Comparison of ENCODE assay signal across 1 cellular context in the genomic region with DNA sequence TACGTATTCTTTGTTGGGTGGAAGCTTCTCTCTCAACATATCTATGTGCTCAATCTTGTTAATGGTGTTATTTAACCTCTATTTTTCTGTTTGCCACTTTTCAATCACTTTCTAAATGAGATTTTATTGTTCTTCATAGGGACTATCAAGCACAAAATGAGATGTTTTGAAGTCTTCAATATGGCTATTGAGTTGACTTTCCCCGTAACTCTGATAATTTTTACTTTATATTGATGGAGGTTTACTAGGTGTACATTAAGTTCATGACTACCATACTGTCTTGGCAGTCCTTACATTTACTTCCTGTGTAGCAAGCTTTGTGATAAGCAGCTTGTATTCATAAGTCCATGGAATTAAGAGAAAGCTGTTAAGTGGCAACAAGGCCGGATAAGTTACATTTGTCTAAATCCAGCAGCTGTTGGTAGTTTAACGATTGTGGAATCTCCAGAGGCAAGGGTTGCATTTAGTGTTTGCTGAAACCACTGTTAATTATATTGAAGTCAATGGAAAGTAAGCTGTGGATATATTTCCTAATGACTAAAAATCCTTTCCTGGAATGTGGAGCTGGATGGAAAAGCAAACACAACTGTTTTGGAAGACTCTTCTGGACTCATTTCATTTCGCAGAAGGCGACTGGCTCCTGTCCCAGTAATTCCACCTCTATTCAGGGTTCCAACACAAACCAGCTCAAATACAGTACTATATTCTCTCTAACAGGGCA.
TF ChIP-seq lines count a peak whose summit lies in the region.

No MANE protein-coding gene starts in this region.

TF ChIP-seq in K562, 482 proteins besides CTCF, POLR2A, EP300 and RAD21 (continued from another document):
- TF ChIP-seq, protein P1, sequence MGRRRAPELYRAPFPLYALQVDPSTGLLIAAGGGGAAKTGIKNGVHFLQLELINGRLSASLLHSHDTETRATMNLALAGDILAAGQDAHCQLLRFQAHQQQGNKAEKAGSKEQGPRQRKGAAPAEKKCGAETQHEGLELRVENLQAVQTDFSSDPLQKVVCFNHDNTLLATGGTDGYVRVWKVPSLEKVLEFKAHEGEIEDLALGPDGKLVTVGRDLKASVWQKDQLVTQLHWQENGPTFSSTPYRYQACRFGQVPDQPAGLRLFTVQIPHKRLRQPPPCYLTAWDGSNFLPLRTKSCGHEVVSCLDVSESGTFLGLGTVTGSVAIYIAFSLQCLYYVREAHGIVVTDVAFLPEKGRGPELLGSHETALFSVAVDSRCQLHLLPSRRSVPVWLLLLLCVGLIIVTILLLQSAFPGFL (CRISPR knock-in tag; IDR thresholded peaks at IDR 0.05) = no peak
- TF ChIP-seq NR2C1 (IDR thresholded peaks at IDR 0.05) (peak; percentile 45), NR2C1 (tag; IDR thresholded peaks at IDR 0.05) (no peak), TRIM24 (IDR thresholded peaks at IDR 0.05) (peak; percentile 83 to 85; a peak in 2 of 4 replicates), JUND (IDR thresholded peaks at IDR 0.05; ENCODE audit: borderline replicate concordance, low read depth, low read length) (no peak), JUND (tag; IDR thresholded peaks at IDR 0.05; ENCODE audit: borderline replicate concordance, low read depth, low read length) (no peak), SMARCA4 (IDR thresholded peaks at IDR 0.05) (peak; percentile 94), DPF2 (IDR thresholded peaks at IDR 0.05) (peak; percentile 98)
- TF ChIP-seq, protein P2, sequence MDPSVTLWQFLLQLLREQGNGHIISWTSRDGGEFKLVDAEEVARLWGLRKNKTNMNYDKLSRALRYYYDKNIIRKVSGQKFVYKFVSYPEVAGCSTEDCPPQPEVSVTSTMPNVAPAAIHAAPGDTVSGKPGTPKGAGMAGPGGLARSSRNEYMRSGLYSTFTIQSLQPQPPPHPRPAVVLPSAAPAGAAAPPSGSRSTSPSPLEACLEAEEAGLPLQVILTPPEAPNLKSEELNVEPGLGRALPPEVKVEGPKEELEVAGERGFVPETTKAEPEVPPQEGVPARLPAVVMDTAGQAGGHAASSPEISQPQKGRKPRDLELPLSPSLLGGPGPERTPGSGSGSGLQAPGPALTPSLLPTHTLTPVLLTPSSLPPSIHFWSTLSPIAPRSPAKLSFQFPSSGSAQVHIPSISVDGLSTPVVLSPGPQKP (CRISPR knock-in tag; IDR thresholded peaks at IDR 0.05) = no peak
- TF ChIP-seq, protein P3, sequence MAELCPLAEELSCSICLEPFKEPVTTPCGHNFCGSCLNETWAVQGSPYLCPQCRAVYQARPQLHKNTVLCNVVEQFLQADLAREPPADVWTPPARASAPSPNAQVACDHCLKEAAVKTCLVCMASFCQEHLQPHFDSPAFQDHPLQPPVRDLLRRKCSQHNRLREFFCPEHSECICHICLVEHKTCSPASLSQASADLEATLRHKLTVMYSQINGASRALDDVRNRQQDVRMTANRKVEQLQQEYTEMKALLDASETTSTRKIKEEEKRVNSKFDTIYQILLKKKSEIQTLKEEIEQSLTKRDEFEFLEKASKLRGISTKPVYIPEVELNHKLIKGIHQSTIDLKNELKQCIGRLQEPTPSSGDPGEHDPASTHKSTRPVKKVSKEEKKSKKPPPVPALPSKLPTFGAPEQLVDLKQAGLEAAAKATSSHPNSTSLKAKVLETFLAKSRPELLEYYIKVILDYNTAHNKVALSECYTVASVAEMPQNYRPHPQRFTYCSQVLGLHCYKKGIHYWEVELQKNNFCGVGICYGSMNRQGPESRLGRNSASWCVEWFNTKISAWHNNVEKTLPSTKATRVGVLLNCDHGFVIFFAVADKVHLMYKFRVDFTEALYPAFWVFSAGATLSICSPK (IDR thresholded peaks at IDR 0.05; ENCODE audit: borderline replicate concordance) = no peak
TF ChIP-seq in K562: peak in this region for 65.
